Comparison of ENCODE assay signal across 10 cellular contexts in genomic region chr10:132938472-132939329, GRCh38. TPM values are rescaled to one million over a fixed set of nuclear protein-coding genes. Genes with fewer than 3 reads are reported as not detected.
A peak's percentile ranks its signal among the peaks of the same experiment; 100 is the strongest.
DNase-seq lines count a peak whose midpoint lies in the region; ATAC-seq, FAIRE-seq and TF ChIP-seq lines count a peak whose summit lies in the region.
"Had no signal": no experiment of that assay in that cellular context is flagged by ENCODE, and none has a peak within 500 bp of the region (broad histone marks: within the 10 kb centered on the region; RNA-seq: fewer than 3 reads in every experiment).

No MANE protein-coding gene starts in this region.

- H3K4me3 ChIP-seq in right cardiac atrium (ENCODE audit: low read length) (no peak overlapping the region), fibroblast of lung (replicated peaks in 1 of 4; ENCODE audit: control extremely low read depth in 1 of 4, insufficient read depth in 1 of 4, low read depth in 3 of 4, low read length in 4 of 4) (no peak overlapping the region)

- no peaks in the 10 kb centered on the region for H3K27me3 ChIP-seq in right cardiac atrium (ENCODE audit: control insufficient read depth, insufficient read depth)
- peaks cover 3% of the 10 kb centered on the region for H3K27me3 ChIP-seq in fibroblast of lung (ENCODE audit: control insufficient read depth, insufficient read depth, low read length)

- FAIRE-seq in urothelium cell line (lab: Jason Lieb, UNC): no peak

- no peaks in the 10 kb centered on the region for H4K20me1 ChIP-seq in fibroblast of lung (ENCODE audit: control insufficient read depth, extremely low read depth, insufficient read depth, low read length)

- H3K27ac ChIP-seq in right cardiac atrium (ENCODE audit: low read length) (no peak overlapping the region), fibroblast of lung (ENCODE audit: insufficient read depth, low read length) (no peak overlapping the region)

- H2AFZ ChIP-seq in fibroblast of lung (ENCODE audit: low read length): no peak overlapping the region

- WGBS in right cardiac atrium: 64% methylated on average over 27 of the region's 27 CpGs

- H3K79me2 ChIP-seq in fibroblast of lung (ENCODE audit: control insufficient read depth, insufficient read depth, low read length): no peaks in the 10 kb centered on the region

- intact Hi-C loops in left ventricle myocardium superior (cut with micrococcal nuclease) (no loop called here), right cardiac atrium (cut with DNase I) (loop anchor here in 1 of 4 donors (5.0 kb wide), 1 partner anchor 184 kb away; no protein-coding TSS in a partner anchor)

- no peak overlapping the region for H3K4me2 ChIP-seq in fibroblast of lung (ENCODE audit: extremely low read depth, insufficient read depth, low read length)

- DNase-seq in left ventricle myocardium superior (peak; percentile 28), right cardiac atrium (no peak), NCI-H2171 treated with DMSO at 0.1 percent for 48 hours (lab: John Stamatoyannopoulos, UW) (peak; percentile 81), fibroblast of lung (ENCODE audit: low read depth in 2 of 2) (no peak), urothelium cell line (ENCODE audit: low spot score) (peak; percentile 37), kidney glomerular epithelial cell (lab: John Stamatoyannopoulos, UW) (no peak), NCI-H2196 treated with DMSO at 0.1 percent for 48 hours (lab: John Stamatoyannopoulos, UW; ENCODE audit: unreplicated experiment) (no peak)
- DNase-seq: T-helper 17 cell had no signal

- H3K4me1 ChIP-seq in right cardiac atrium (ENCODE audit: control insufficient read depth, insufficient read depth, low read length) (no peaks in the 10 kb centered on the region), fibroblast of lung (ENCODE audit: control insufficient read depth, extremely low read depth, insufficient read depth, low read length) (no peaks in the 10 kb centered on the region)

- no peak overlapping the region for H3K9ac ChIP-seq in fibroblast of lung (ENCODE audit: insufficient read depth, low read length)

- no peak for ATAC-seq in left ventricle myocardium superior
- no peak for ATAC-seq in right cardiac atrium
- ATAC-seq in GM21360 (IDR thresholded peaks at IDR 0.05; ENCODE audit: unreplicated experiment): no peak
- ATAC-seq: T-helper 17 cell had no signal

- peak; percentile 11 to 31 for TF ChIP-seq CTCF in fibroblast of lung (conservative IDR thresholded peaks at IDR 0.05 in 1 of 2, IDR thresholded peaks at IDR 0.05 in 1 of 2; ENCODE audit: low read depth in 1 of 2, low read length in 2 of 2)

- H3K9me3 ChIP-seq in right cardiac atrium (ENCODE audit: control insufficient read depth, low read length): no peaks in the 10 kb centered on the region
- no peaks in the 10 kb centered on the region for H3K9me3 ChIP-seq in fibroblast of lung (ENCODE audit: control insufficient read depth, insufficient read depth, low read depth, low read length)

- no peaks in the 10 kb centered on the region for H3K36me3 ChIP-seq in fibroblast of lung (ENCODE audit: control insufficient read depth, insufficient read depth, low read length)

RNA-seq across cellular contexts. Expression of gene CFAP46, which starts 3.7 kb away (rescaled TPM):
- total RNA-seq in left ventricle myocardium superior (1.5 TPM), right cardiac atrium (1 to 10 TPM; 1.5 to 1.8 (median 1.7) TPM), fibroblast of lung (0.26 and 0.66 TPM in 2 replicates)
- polyA plus RNA-seq in right cardiac atrium (1.00 TPM), fibroblast of lung (0.25 and 0.64 TPM in 2 replicates)
- polyA plus RNA-seq in fibroblast of lung (2012): 0.56 and 0.60 TPM in 2 replicates
- polyA minus RNA-seq in fibroblast of lung (ENCODE audit: low replicate concordance): 2.6 TPM in 1 of 2 replicates, not detected in the other
- total RNA-seq: myocyte, T-helper 17 cell had no signal

Comparison
In these comparisons a context has a peak if more than half of its experiments do, and no peak if none do; other contexts are left out.
1. DNase-seq: peak in left ventricle myocardium superior (single experiment), NCI-H2171 treated with DMSO at 0.1 percent for 48 hours (single experiment) and urothelium cell line (single experiment); none in right cardiac atrium (0 of 3), fibroblast of lung (0 of 2), kidney glomerular epithelial cell (single experiment) and NCI-H2196 treated with DMSO at 0.1 percent for 48 hours (single experiment).